ENCODE assay signal across 11 cellular contexts in the genomic region with DNA sequence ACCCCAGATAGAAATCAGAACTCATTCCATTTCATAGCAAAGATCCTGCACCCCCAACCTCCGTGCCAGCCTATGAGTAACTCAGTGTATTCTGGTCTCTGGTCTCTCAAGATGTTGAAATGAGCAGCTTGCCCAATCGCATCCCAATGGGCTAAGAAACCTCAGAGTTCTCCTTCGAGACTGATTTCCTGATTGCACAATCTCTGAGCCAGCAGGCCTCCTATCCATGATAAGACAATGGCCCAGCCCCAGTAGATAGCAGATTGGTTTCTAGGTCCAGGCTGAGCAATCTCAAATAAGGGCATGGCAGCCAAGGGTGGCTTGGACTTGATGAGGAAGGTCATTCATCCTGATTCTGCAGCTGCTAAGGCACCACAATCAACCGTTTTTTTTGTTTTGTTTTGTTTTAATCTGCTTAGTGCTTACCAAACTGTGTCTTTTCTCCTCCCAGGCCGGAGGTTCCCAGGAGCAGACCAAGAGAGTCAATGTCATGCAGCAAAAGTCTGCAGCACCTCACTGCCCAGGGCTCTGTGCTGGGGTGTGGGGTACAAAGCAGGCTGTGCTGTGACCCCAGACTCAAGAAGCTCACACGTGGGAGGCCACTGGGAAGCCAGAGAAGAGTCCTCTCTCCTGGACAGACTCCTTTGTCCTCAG.
DNase-seq lines count a peak whose midpoint lies in the region; ATAC-seq and TF ChIP-seq lines count a peak whose summit lies in the region.
"Had no signal": no experiment of that assay in that cellular context is flagged by ENCODE, and none has a peak within 500 bp of the region (broad histone marks: within the 10 kb centered on the region; RNA-seq: fewer than 3 reads in every experiment).

No MANE protein-coding gene starts in this region.

- ATAC-seq in body of pancreas (peak; percentile 67), left lobe of liver (peak; percentile 17), GM19452 (IDR thresholded peaks at IDR 0.05; ENCODE audit: unreplicated experiment) (no peak)
- ATAC-seq in naive thymus-derived CD8-positive, alpha-beta T cell = no peak

- peaks cover 0 to 8% (median 0%) of the 10 kb centered on the region in 3 donors for H3K9me3 ChIP-seq in body of pancreas

- DNase-seq in NK-92 treated with Interleukin-12 subunit alpha and Interleukin-12 subunit beta, amount 100 ng/mL, for 24 hours (lab: John Stamatoyannopoulos, UW) = peak; percentile 38
- DNase-seq in NK-92 (lab: John Stamatoyannopoulos, UW; ENCODE audit: unreplicated experiment) (no peak), body of pancreas (peak in 3 of 4 donors; percentile 39 to 83 (median 43)), left lobe of liver (ENCODE audit: low spot score) (no peak), ureter (ENCODE audit: low spot score) (peak; percentile 78), SW480 (ENCODE audit: low spot score) (no peak)
- DNase-seq in naive thymus-derived CD8-positive, alpha-beta T cell = no peak
- DNase-seq: stimulated activated CD8-positive, alpha-beta memory T cell treated with anti-CD3 and anti-CD28 coated beads, Interleukin-4, amount 100 ng/mL, for 48 hours had no signal

- 28 to 44% methylated on average over 6 of the region's 6 CpGs for WGBS in body of pancreas, 2 donors

- peaks cover 3 to 25% (median 7%) of the 10 kb centered on the region in 5 donors for H3K27me3 Mint-ChIP-seq in naive thymus-derived CD8-positive, alpha-beta T cell

- intact Hi-C loops in body of pancreas (cut with DNase I) = no loop called here

- H3K36me3 Mint-ChIP-seq in naive thymus-derived CD8-positive, alpha-beta T cell = peaks cover 0 to 11% (median 0%) of the 10 kb centered on the region in 3 donors
- H3K36me3 Mint-ChIP-seq: neural progenitor cell had no signal

- H3K27ac Mint-ChIP-seq in naive thymus-derived CD8-positive, alpha-beta T cell = no peak overlapping the region
- H3K27ac Mint-ChIP-seq: activated T-helper 2 cell treated with anti-CD3 and anti-CD28 coated beads, Interferon-gamma antibody, Interleukin-2, Interleukin-4, amounts not matched to agents 10 μg/mL and 5 μg/mL and 100 μg/mL, durations not matched to agents 14 hours and 24 hours and 36 hours; neural progenitor cell had no signal

- no peaks in the 10 kb centered on the region for H3K4me1 Mint-ChIP-seq in naive thymus-derived CD8-positive, alpha-beta T cell
- H3K4me1 Mint-ChIP-seq: neural progenitor cell had no signal

- no peak overlapping the region for H3K4me3 Mint-ChIP-seq in naive thymus-derived CD8-positive, alpha-beta T cell
- H3K4me3 Mint-ChIP-seq: neural progenitor cell had no signal

- no peak for TF ChIP-seq CTCF in body of pancreas (IDR thresholded peaks at IDR 0.05)

- no peaks in the 10 kb centered on the region for H3K27me3 ChIP-seq in body of pancreas
- H3K27me3 ChIP-seq: neural progenitor cell had no signal

- no peaks in the 10 kb centered on the region for H3K36me3 ChIP-seq in body of pancreas (replicated peaks in 1 of 2; ENCODE audit: insufficient read depth in 1 of 2, low read depth in 2 of 2)
- H3K36me3 ChIP-seq: neural progenitor cell had no signal

- H3K9me3 Mint-ChIP-seq in naive thymus-derived CD8-positive, alpha-beta T cell = peaks cover 10 to 27% (median 19%) of the 10 kb centered on the region in 9 donors

- no peaks in the 10 kb centered on the region for H3K4me1 ChIP-seq in body of pancreas
- H3K4me1 ChIP-seq: neural progenitor cell had no signal

- no peak for TF ChIP-seq POLR2A in body of pancreas (IDR thresholded peaks at IDR 0.05)

- POLR2A ChIA-PET in naive thymus-derived CD8-positive, alpha-beta T cell (lab: Charles Lee) = no interaction called here

- no peak overlapping the region for H3K4me3 ChIP-seq in body of pancreas
- H3K4me3 ChIP-seq: neural progenitor cell had no signal

- H3K27ac ChIP-seq in body of pancreas = no peak overlapping the region
- H3K27ac ChIP-seq: neural progenitor cell had no signal

Comparison
In these comparisons a context has a peak if more than half of its experiments do, and no peak if none do; other contexts are left out.
1. DNase-seq: peak in NK-92 treated with Interleukin-12 subunit alpha and Interleukin-12 subunit beta, amount 100 ng/mL, for 24 hours (single experiment), body of pancreas (3 of 4) and ureter (single experiment); none in NK-92 (single experiment), left lobe of liver (single experiment), naive thymus-derived CD8-positive, alpha-beta T cell (0 of 10) and SW480 (single experiment).
2. ATAC-seq: peak in body of pancreas (single experiment) and left lobe of liver (single experiment); none in GM19452 (single experiment) and naive thymus-derived CD8-positive, alpha-beta T cell (0 of 2).